In the genomic region with DNA sequence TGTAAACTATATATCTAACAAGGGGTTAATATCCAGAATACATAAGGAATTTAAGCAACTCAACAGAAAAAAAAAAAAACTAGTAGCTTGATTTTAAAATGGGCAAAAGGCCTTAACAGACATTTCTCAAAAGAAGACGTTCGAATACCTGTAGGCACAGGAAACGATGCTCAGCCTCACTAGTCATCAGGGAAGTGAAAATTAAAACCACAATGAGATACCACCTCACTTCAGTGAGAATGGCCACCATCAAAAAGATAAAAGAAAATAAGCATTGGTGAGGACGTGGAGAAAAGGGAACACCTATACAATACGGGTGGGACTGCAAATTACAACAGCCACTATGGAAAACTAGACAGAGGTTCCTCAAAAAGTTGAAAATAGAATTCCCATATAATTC, we compare ENCODE assay signal across 23 cellular contexts. TPM values are rescaled to one million over a fixed set of nuclear protein-coding genes. Genes with fewer than 3 reads are reported as not detected.
DNase-seq lines count a peak whose midpoint lies in the region; ATAC-seq, FAIRE-seq and TF ChIP-seq lines count a peak whose summit lies in the region.
"Had no signal": no experiment of that assay in that cellular context is flagged by ENCODE, and none has a peak within 500 bp of the region (broad histone marks: within the 10 kb centered on the region; RNA-seq: fewer than 3 reads in every experiment).

No MANE protein-coding gene starts in this region.

- H3K27ac Mint-ChIP-seq in activated T-helper 1 cell treated with anti-CD3 and anti-CD28 coated beads, Interleukin-12 subunit alpha, Interleukin-12 subunit beta, Interleukin-2, Interleukin-4 antibody, amounts not matched to agents 30 ng/mL and 10 ng/mL and 1 ng/mL, durations not matched to agents 14 hours and 24 hours and 36 hours: peak overlapping the region; percentile 18
- no peak overlapping the region for H3K27ac Mint-ChIP-seq in stimulated activated naive CD8-positive, alpha-beta T cell treated with anti-CD3 and anti-CD28 coated beads, Interleukin-15, amount 100 ng/mL, for 72 hours
- no peak overlapping the region for H3K27ac Mint-ChIP-seq in MCF 10A (ENCODE audit: low read depth, unreplicated experiment)
- H3K27ac Mint-ChIP-seq: progenitor cell of endocrine pancreas had no signal

- H3K36me3 ChIP-seq in HepG2 (replicated peaks in 1 of 2; ENCODE audit: control insufficient read depth in 1 of 2, insufficient read depth in 2 of 2, low read length in 2 of 2): peaks cover 5 to 24% of the 10 kb centered on the region in 2 experiments; a peak in 3 of 5 replicates
- H3K36me3 ChIP-seq in right lobe of liver: no peaks in the 10 kb centered on the region
- H3K36me3 ChIP-seq in upper lobe of left lung: peaks cover 0 to 76% (median 20%) of the 10 kb centered on the region in 4 donors
- H3K36me3 ChIP-seq: Peyer's patch had no signal

- WGBS in HepG2 (ENCODE audit: low lambda C conversion rate): 74% methylated on average over 5 of the region's 5 CpGs
- 52% methylated on average over 3 of the region's 5 CpGs for WGBS in right lobe of liver (ENCODE audit: insufficient coverage, low coverage, low lambda C conversion rate, missing lambda C conversion rate)
- WGBS in upper lobe of left lung, 2 donors: 80 to 82% methylated on average over 5 of the region's 5 CpGs

- H2AFZ ChIP-seq in HepG2 (ENCODE audit: low read length): no peak overlapping the region

- H3K27me3 ChIP-seq in HepG2 (ENCODE audit: control insufficient read depth in 1 of 2, insufficient read depth in 2 of 2, low read length in 2 of 2) (no peaks in the 10 kb centered on the region), right lobe of liver (no peaks in the 10 kb centered on the region), upper lobe of left lung (no peaks in the 10 kb centered on the region)
- H3K27me3 ChIP-seq: Peyer's patch, SJCRH30 had no signal

- intact Hi-C loops in HepG2 (cut with micrococcal nuclease; ENCODE audit: unreplicated experiment) (no loop called here), right lobe of liver (cut with DNase I) (no loop called here), MCF 10A (cut with micrococcal nuclease) (no loop called here)
- intact Hi-C loops in activated T-helper 1 cell treated with anti-CD3 and anti-CD28 coated beads, Interleukin-12 subunit alpha, Interleukin-12 subunit beta, Interleukin-2, Interleukin-4 antibody, amounts not matched to agents 30 ng/mL and 10 ng/mL and 1 ng/mL, durations not matched to agents 14 hours and 24 hours and 36 hours (cut with micrococcal nuclease): no loop called here

- TF ChIP-seq EP300 in HepG2 (IDR thresholded peaks at IDR 0.05; ENCODE audit: low read depth in 2 of 2, low read length in 2 of 2): no peak
- TF ChIP-seq EP300 in HepG2 (CRISPR knock-in tag; IDR thresholded peaks at IDR 0.05; ENCODE audit: borderline replicate concordance): no peak
- no peak for TF ChIP-seq EP300 in upper lobe of left lung (IDR thresholded peaks at IDR 0.05)

- TF ChIP-seq POLR2A in HepG2 (IDR thresholded peaks at IDR 0.05; ENCODE audit: insufficient read depth in 1 of 2, low read depth in 2 of 2, low read length in 2 of 2) (no peak), right lobe of liver (IDR thresholded peaks at IDR 0.05) (no peak), upper lobe of left lung (IDR thresholded peaks at IDR 0.05) (no peak)

- no peak for TF ChIP-seq RAD21 in HepG2 (CRISPR knock-in tag; IDR thresholded peaks at IDR 0.05)

- H3K4me1 Mint-ChIP-seq in activated T-helper 1 cell treated with anti-CD3 and anti-CD28 coated beads, Interleukin-12 subunit alpha, Interleukin-12 subunit beta, Interleukin-2, Interleukin-4 antibody, amounts not matched to agents 30 ng/mL and 10 ng/mL and 1 ng/mL, durations not matched to agents 14 hours and 24 hours and 36 hours (ENCODE audit: low read depth): peaks cover 23% of the 10 kb centered on the region
- peaks cover 15% of the 10 kb centered on the region for H3K4me1 Mint-ChIP-seq in stimulated activated naive CD8-positive, alpha-beta T cell treated with anti-CD3 and anti-CD28 coated beads, Interleukin-15, amount 100 ng/mL, for 72 hours
- no peaks in the 10 kb centered on the region for H3K4me1 Mint-ChIP-seq in MCF 10A (ENCODE audit: insufficient read depth, unreplicated experiment)

- POLR2A ChIA-PET in HepG2 (lab: Yijun Ruan, JAX) (no interaction called here), MCF 10A (lab: Yijun Ruan, JAX) (interaction anchor here (0.6 kb wide), 1 partner anchor 119 kb away, joined by 3 read pairs; no protein-coding TSS in a partner anchor)

- H4K20me1 ChIP-seq in HepG2 (ENCODE audit: insufficient read depth, low read length): no peaks in the 10 kb centered on the region

- BruUV-seq in HepG2 (replicated peaks; lab: Mats Ljungman, UMichigan): TSS peak; percentile 71
- BruUV-seq in MCF 10A (replicated peaks; lab: Mats Ljungman, UMichigan): no TSS peak

- H3K9me3 ChIP-seq in HepG2 (ENCODE audit: low read length) (no peaks in the 10 kb centered on the region), right lobe of liver (no peaks in the 10 kb centered on the region), upper lobe of left lung (no peaks in the 10 kb centered on the region)
- H3K9me3 ChIP-seq: lower lobe of right lung, Peyer's patch, SJCRH30 had no signal

- peaks cover 30% of the 10 kb centered on the region for H3K36me3 Mint-ChIP-seq in activated T-helper 1 cell treated with anti-CD3 and anti-CD28 coated beads, Interleukin-12 subunit alpha, Interleukin-12 subunit beta, Interleukin-2, Interleukin-4 antibody, amounts not matched to agents 30 ng/mL and 10 ng/mL and 1 ng/mL, durations not matched to agents 14 hours and 24 hours and 36 hours (ENCODE audit: low read depth)
- peaks cover 48% of the 10 kb centered on the region for H3K36me3 Mint-ChIP-seq in MCF 10A (ENCODE audit: insufficient read depth, unreplicated experiment)

- no peaks in the 10 kb centered on the region for H3K9me3 Mint-ChIP-seq in activated T-helper 1 cell treated with anti-CD3 and anti-CD28 coated beads, Interleukin-12 subunit alpha, Interleukin-12 subunit beta, Interleukin-2, Interleukin-4 antibody, amounts not matched to agents 30 ng/mL and 10 ng/mL and 1 ng/mL, durations not matched to agents 14 hours and 24 hours and 36 hours
- no peaks in the 10 kb centered on the region for H3K9me3 Mint-ChIP-seq in stimulated activated naive CD8-positive, alpha-beta T cell treated with anti-CD3 and anti-CD28 coated beads, Interleukin-15, amount 100 ng/mL, for 72 hours
- no peaks in the 10 kb centered on the region for H3K9me3 Mint-ChIP-seq in MCF 10A (ENCODE audit: unreplicated experiment)
- H3K9me3 Mint-ChIP-seq: CD8-positive, alpha-beta memory T cell had no signal

- H3K4me2 ChIP-seq in HepG2 (ENCODE audit: low read depth, low read length): peak overlapping the region; percentile 72

- peak overlapping the region; percentile 4 for H3K4me3 Mint-ChIP-seq in activated T-helper 1 cell treated with anti-CD3 and anti-CD28 coated beads, Interleukin-12 subunit alpha, Interleukin-12 subunit beta, Interleukin-2, Interleukin-4 antibody, amounts not matched to agents 30 ng/mL and 10 ng/mL and 1 ng/mL, durations not matched to agents 14 hours and 24 hours and 36 hours
- no peak overlapping the region for H3K4me3 Mint-ChIP-seq in stimulated activated naive CD8-positive, alpha-beta T cell treated with anti-CD3 and anti-CD28 coated beads, Interleukin-15, amount 100 ng/mL, for 72 hours
- no peak overlapping the region for H3K4me3 Mint-ChIP-seq in MCF 10A (ENCODE audit: unreplicated experiment)

- no peaks in the 10 kb centered on the region for H3K27me3 Mint-ChIP-seq in activated T-helper 1 cell treated with anti-CD3 and anti-CD28 coated beads, Interleukin-12 subunit alpha, Interleukin-12 subunit beta, Interleukin-2, Interleukin-4 antibody, amounts not matched to agents 30 ng/mL and 10 ng/mL and 1 ng/mL, durations not matched to agents 14 hours and 24 hours and 36 hours (ENCODE audit: insufficient read depth)
- H3K27me3 Mint-ChIP-seq in stimulated activated naive CD8-positive, alpha-beta T cell treated with anti-CD3 and anti-CD28 coated beads, Interleukin-15, amount 100 ng/mL, for 72 hours: no peaks in the 10 kb centered on the region
- H3K27me3 Mint-ChIP-seq in MCF 10A (ENCODE audit: insufficient read depth, unreplicated experiment): no peaks in the 10 kb centered on the region
- H3K27me3 Mint-ChIP-seq: CD8-positive, alpha-beta memory T cell; progenitor cell of endocrine pancreas had no signal

- FAIRE-seq in HepG2 (lab: Jason Lieb, UNC): no peak
- FAIRE-seq: G401.6, H1 had no signal

- in situ Hi-C loops in HepG2 (cut with HindIII; ENCODE audit: extremely low pct_ligation_motif_present, low pct_unique_long_range_greater_than_20kb): no loop called here

- TF ChIP-seq CTCF in HepG2 (CRISPR knock-in tag; IDR thresholded peaks at IDR 0.05) (no peak), right lobe of liver (IDR thresholded peaks at IDR 0.05) (no peak), upper lobe of left lung (IDR thresholded peaks at IDR 0.05) (no peak), MCF 10A (IDR thresholded peaks at IDR 0.05; ENCODE audit: unreplicated experiment) (no peak)

- H3K27ac ChIP-seq in HepG2 (ENCODE audit: extremely low read length, insufficient read depth, low read length): peak overlapping the region; percentile 92
- H3K27ac ChIP-seq in right lobe of liver: no peak overlapping the region
- H3K27ac ChIP-seq in upper lobe of left lung: no peak overlapping the region
- H3K27ac ChIP-seq: lower lobe of right lung, Peyer's patch, SJCRH30, VCaP had no signal

- H3K79me2 ChIP-seq in HepG2 (ENCODE audit: insufficient read depth, low read length): no peaks in the 10 kb centered on the region

- ATAC-seq in HepG2 (no peak), right lobe of liver (no peak), GM21619 (IDR thresholded peaks at IDR 0.05; ENCODE audit: unreplicated experiment) (peak; percentile 70), upper lobe of left lung (ENCODE audit: low FRiP score in 2 of 2) (no peak), HG03354 (IDR thresholded peaks at IDR 0.05; ENCODE audit: poor library complexity, severe bottlenecking, unreplicated experiment) (no peak)
- ATAC-seq in stimulated activated naive CD8-positive, alpha-beta T cell treated with anti-CD3 and anti-CD28 coated beads, Interleukin-15, amount 100 ng/mL, for 72 hours: peak; percentile 87
- ATAC-seq: lower lobe of right lung had no signal

- peaks cover 62% of the 10 kb centered on the region for H3K4me1 ChIP-seq in HepG2 (ENCODE audit: insufficient read depth, low read length)
- H3K4me1 ChIP-seq in right lobe of liver: peaks cover 0 to 6% (median 2%) of the 10 kb centered on the region in 4 donors
- no peaks in the 10 kb centered on the region for H3K4me1 ChIP-seq in upper lobe of left lung
- H3K4me1 ChIP-seq: lower lobe of right lung, Peyer's patch, SJCRH30 had no signal

- H3K4me3 ChIP-seq in HepG2 (replicated peaks in 1 of 3; ENCODE audit: insufficient read depth in 1 of 3, low read depth in 2 of 3, low read length in 3 of 3) (no peak overlapping the region), right lobe of liver (no peak overlapping the region), upper lobe of left lung (no peak overlapping the region)
- H3K4me3 ChIP-seq: lower lobe of right lung, Peyer's patch, SJCRH30 had no signal

- CTCF ChIA-PET in HepG2 (lab: Yijun Ruan, JAX; ENCODE audit: low intra/inter-chr PET ratio, low total read pairs) (no interaction called here), MCF 10A (lab: Yijun Ruan, JAX) (no interaction called here)

- DNase-seq in HepG2 (ENCODE audit: low spot score): no peak
- no peak for DNase-seq in right lobe of liver
- DNase-seq in activated T-helper 1 cell treated with anti-CD3 and anti-CD28 coated beads, Interleukin-12 subunit alpha, Interleukin-12 subunit beta, Interleukin-2, Interleukin-4 antibody, amounts not matched to agents 30 ng/mL and 10 ng/mL and 1 ng/mL, durations not matched to agents 14 hours and 24 hours and 36 hours (ENCODE audit: low spot score): no peak
- DNase-seq in stimulated activated naive CD8-positive, alpha-beta T cell treated with anti-CD3 and anti-CD28 coated beads, Interleukin-15, amount 100 ng/mL, for 72 hours: no peak
- no peak for DNase-seq in upper lobe of left lung
- no peak for DNase-seq in MCF 10A (ENCODE audit: unreplicated experiment)
- DNase-seq: activated naive CD4-positive, alpha-beta T cell treated with Interleukin-2 at 50 U/mL for 16 hours; aorta; caudate nucleus; CD8-positive, alpha-beta memory T cell; glutamatergic neuron; IMR-90; lower lobe of right lung; NCI-H1417; NCI-H524; Peyer's patch; SJCRH30 had no signal

- peak overlapping the region; percentile 40 for H3K9ac ChIP-seq in HepG2 (ENCODE audit: insufficient read depth, low read depth, low read length)

RNA-seq across cellular contexts. Expression of a gene that starts 37.3 kb away (rescaled TPM):
- total RNA-seq in HepG2 (2016; rRNA removed; fragmentation: Illumina TruSeq; extraction: Trizol) (5.7 and 6.8 TPM in 2 replicates), right lobe of liver (1 to 10 TPM; 1.5 to 6.0 (median 2.0) TPM), upper lobe of left lung (10 to 100 TPM; 13.5 to 45.1 (median 19.9) TPM), MCF 10A (2022) (14.4 and 15.0 TPM in 2 replicates)
- total RNA-seq in HepG2 (2016; cell fraction: cytosol; rRNA removed; fragmentation: Illumina TruSeq; extraction: Trizol; ENCODE audit: low read depth): 14.2 and 15.4 TPM in 2 replicates
- total RNA-seq in HepG2 (2016; cell fraction: insoluble cytoplasmic fraction; rRNA removed; fragmentation: Illumina TruSeq; extraction: Trizol): 4.1 and 7.4 TPM in 2 replicates
- 8.5 and 9.7 TPM in 2 replicates for total RNA-seq in HepG2 (2016; cell fraction: membrane; rRNA removed; fragmentation: Illumina TruSeq; extraction: Trizol)
- total RNA-seq in HepG2 (2016; cell fraction: nucleus; rRNA removed; fragmentation: Illumina TruSeq; extraction: Trizol): 10.3 and 12.7 TPM in 2 replicates
- polyA plus RNA-seq in HepG2 (2011; rRNA removed): 4.4 and 4.8 TPM in 2 replicates
- polyA plus RNA-seq in HepG2 (2011; cell fraction: cytosol; rRNA removed): 1.9 and 3.0 TPM in 2 replicates
- 40.2 and 52.1 TPM in 2 replicates for polyA plus RNA-seq in HepG2 (2011; cell fraction: nucleus; rRNA removed)
- polyA plus RNA-seq in HepG2 (2012): 4.8 and 5.9 TPM in 2 replicates
- polyA plus RNA-seq in HepG2 (2016; cell fraction: cytosol; fragmentation: Illumina TruSeq; extraction: Trizol; ENCODE audit: low read depth): 0.46 and 0.69 TPM in 2 replicates
- 4.0 and 5.3 TPM in 2 replicates for polyA plus RNA-seq in HepG2 (2016; cell fraction: insoluble cytoplasmic fraction; fragmentation: Illumina TruSeq; extraction: Trizol; ENCODE audit: low read depth)
- polyA plus RNA-seq in HepG2 (2016; cell fraction: membrane; fragmentation: Illumina TruSeq; extraction: Trizol; ENCODE audit: low read depth): 1.4 and 1.6 TPM in 2 replicates
- polyA plus RNA-seq in HepG2 (2016; cell fraction: nucleus; fragmentation: Illumina TruSeq; extraction: Trizol; ENCODE audit: insufficient read depth, low read depth): 30.1 and 30.8 TPM in 2 replicates
- polyA minus RNA-seq in HepG2 (2011; rRNA and poly(A)+ RNA removed; ENCODE audit: low replicate concordance): 13.1 TPM in 2 replicates
- polyA minus RNA-seq in HepG2 (2011; cell fraction: cytosol; rRNA and poly(A)+ RNA removed): 4.6 and 4.9 TPM in 2 replicates
- polyA minus RNA-seq in HepG2 (2011; cell fraction: nucleus; rRNA and poly(A)+ RNA removed): 14.7 and 15.8 TPM in 2 replicates
- 18.3 and 18.6 TPM in 2 replicates for total RNA-seq in activated T-helper 1 cell treated with anti-CD3 and anti-CD28 coated beads, Interleukin-12 subunit alpha, Interleukin-12 subunit beta, Interleukin-2, Interleukin-4 antibody, amounts not matched to agents 30 ng/mL and 10 ng/mL and 1 ng/mL, durations not matched to agents 14 hours and 24 hours and 36 hours

Comparison
In these comparisons a context has a peak if more than half of its experiments do, and no peak if none do; other contexts are left out.
1. ATAC-seq: peak in GM21619 (single experiment) and stimulated activated naive CD8-positive, alpha-beta T cell treated with anti-CD3 and anti-CD28 coated beads, Interleukin-15, amount 100 ng/mL, for 72 hours (single experiment); none in HepG2 (single experiment), right lobe of liver (0 of 4), upper lobe of left lung (0 of 2) and HG03354 (single experiment).